ENCODE assay signal across 2 cellular contexts in genomic region chr3:172697558-172697957, GRCh38.
TF ChIP-seq lines count a peak whose summit lies in the region.

No MANE protein-coding gene starts in this region.

TF ChIP-seq in GM23338, 12 proteins besides CTCF, POLR2A, EP300 and RAD21:
- TF ChIP-seq NANOG (IDR thresholded peaks at IDR 0.05; ENCODE audit: borderline replicate concordance) (no peak), REST (IDR thresholded peaks at IDR 0.05; ENCODE audit: unreplicated experiment) (no peak), JUNB (IDR thresholded peaks at IDR 0.05; ENCODE audit: unreplicated experiment) (no peak), POLR2AphosphoS5 (IDR thresholded peaks at IDR 0.05; ENCODE audit: low read depth) (no peak), STAT1 (IDR thresholded peaks at IDR 0.05; ENCODE audit: unreplicated experiment) (no peak), ZNF331 (CRISPR knock-in tag; IDR thresholded peaks at IDR 0.05; ENCODE audit: low read depth) (no peak), EZH2phosphoT487 (IDR thresholded peaks at IDR 0.05; ENCODE audit: unreplicated experiment) (no peak), ZNF114 (CRISPR knock-in tag; IDR thresholded peaks at IDR 0.05) (no peak), EZH2 (IDR thresholded peaks at IDR 0.05; ENCODE audit: low read depth, unreplicated experiment) (no peak), ETS1 (IDR thresholded peaks at IDR 0.05) (no peak), CREB1 (CRISPR knock-in tag; IDR thresholded peaks at IDR 0.05; ENCODE audit: low read depth) (no peak), ZNF462 (CRISPR knock-in tag; IDR thresholded peaks at IDR 0.05) (no peak)

TF ChIP-seq in H1, 55 proteins besides CTCF, POLR2A, EP300 and RAD21:
- TF ChIP-seq CBX8 (IDR thresholded peaks at IDR 0.05; ENCODE audit: borderline replicate concordance, low read depth, low read length): no peak
- no peak for TF ChIP-seq SIN3A (conservative IDR thresholded peaks at IDR 0.05 in 1 of 2, IDR thresholded peaks at IDR 0.05 in 1 of 2; ENCODE audit: low read depth in 1 of 2, low read length in 2 of 2)
- TF ChIP-seq CTBP2 (IDR thresholded peaks at IDR 0.05; ENCODE audit: borderline replicate concordance, insufficient read depth, insufficient read length, low read length): no peak
- TF ChIP-seq PHF8 (conservative IDR thresholded peaks at IDR 0.05; ENCODE audit: low read depth, low read length): no peak
- TF ChIP-seq KDM5A (IDR thresholded peaks at IDR 0.05; ENCODE audit: low read length): no peak
- no peak for TF ChIP-seq CREB1 (IDR thresholded peaks at IDR 0.05)
- TF ChIP-seq KDM1A (IDR thresholded peaks at IDR 0.05; ENCODE audit: borderline replicate concordance, low read length): no peak
- no peak for TF ChIP-seq HDAC2 (IDR thresholded peaks at IDR 0.05; ENCODE audit: borderline replicate concordance in 1 of 2, low read depth in 2 of 2, low read length in 2 of 2)
- no peak for TF ChIP-seq CBX5 (IDR thresholded peaks at IDR 0.05; ENCODE audit: low read depth, low read length)
- TF ChIP-seq SP1 (IDR thresholded peaks at IDR 0.05; ENCODE audit: low read depth, low read length): no peak
- no peak for TF ChIP-seq RBBP5 (IDR thresholded peaks at IDR 0.05; ENCODE audit: borderline replicate concordance, low read depth, low read length)
- no peak for TF ChIP-seq RNF2 (IDR thresholded peaks at IDR 0.05; ENCODE audit: borderline replicate concordance, low read depth, low read length, missing control alignments, poor library complexity, severe bottlenecking)
- no peak for TF ChIP-seq MAX (IDR thresholded peaks at IDR 0.05)
TF ChIP-seq in H1: peak in this region for 0.
